9 cellular contexts compared by ENCODE assay signal in the genomic region with DNA sequence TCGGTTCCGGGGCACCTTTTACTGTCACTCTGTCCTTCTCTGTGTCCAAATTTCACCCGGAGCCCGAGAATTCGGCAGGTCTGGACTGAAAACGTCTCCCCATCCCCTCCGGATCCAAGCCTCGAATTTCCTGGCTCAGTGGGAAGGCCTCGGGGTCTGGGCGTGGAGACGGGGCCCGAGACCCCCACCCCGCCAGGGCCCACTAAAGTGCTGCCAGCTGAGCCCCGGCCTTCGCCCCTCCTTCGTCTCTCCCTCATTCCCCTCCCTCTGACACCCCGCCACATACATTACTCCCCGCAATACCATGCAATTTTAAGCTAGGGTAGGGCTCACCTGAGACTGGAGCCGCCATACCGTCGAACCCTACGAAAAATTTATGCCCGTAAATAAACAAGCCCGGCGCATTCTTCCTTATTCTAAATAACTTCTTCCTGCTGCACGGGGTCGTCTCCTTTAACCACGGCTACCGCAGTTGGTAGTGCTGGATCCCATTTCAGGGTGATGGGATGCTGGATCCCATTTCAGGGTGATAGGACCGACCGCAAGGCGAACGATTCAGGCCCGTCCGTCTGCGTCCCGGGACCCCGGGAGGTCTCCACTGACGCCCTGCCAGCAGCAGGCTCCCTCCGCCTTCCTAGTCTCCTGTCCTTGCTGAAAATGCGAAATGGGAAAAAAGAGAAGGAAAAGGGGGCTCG. TPM values are rescaled to one million over a fixed set of nuclear protein-coding genes. Genes with fewer than 3 reads are reported as not detected.
DNase-seq lines count a peak whose midpoint lies in the region; ATAC-seq and TF ChIP-seq lines count a peak whose summit lies in the region.
"Had no signal": no experiment of that assay in that cellular context is flagged by ENCODE, and none has a peak within 500 bp of the region (broad histone marks: within the 10 kb centered on the region; RNA-seq: fewer than 3 reads in every experiment).

No MANE protein-coding gene starts in this region.

- peaks cover 27% of the 10 kb centered on the region for H3K27me3 Mint-ChIP-seq in endothelial cell (ENCODE audit: unreplicated experiment)

- H3K27ac ChIP-seq in osteoblast (ENCODE audit: low read depth, low read length), result no peak overlapping the region
- no peak overlapping the region for H3K27ac ChIP-seq in sigmoid colon

- peaks cover 11% of the 10 kb centered on the region for H3K36me3 Mint-ChIP-seq in endothelial cell (ENCODE audit: low read depth, unreplicated experiment)

- peak overlapping the region; percentile 92 for H2AFZ ChIP-seq in osteoblast (ENCODE audit: low read length)

- peak overlapping the region; percentile 72 for H3K4me3 Mint-ChIP-seq in endothelial cell (ENCODE audit: unreplicated experiment)

- H3K9ac ChIP-seq in ES-I3 (ENCODE audit: low read depth, low read length), result peak overlapping the region; percentile 87

- peak; percentile 11 for DNase-seq in RPMI7951 (ENCODE audit: low read depth)
- DNase-seq in endothelial cell (ENCODE audit: low spot score), result peak; percentile 30
- DNase-seq in osteoblast (ENCODE audit: insufficient read length, low spot score, missing footprints), result peak; percentile 73
- DNase-seq in NOMO-1 treated with dmso at 0.1 percent for 144 hours (lab: John Stamatoyannopoulos, UW; ENCODE audit: unreplicated experiment), result no peak
- no peak for DNase-seq in sigmoid colon
- DNase-seq in hippocampal formation (lab: John Stamatoyannopoulos, UW), result no peak

- intact Hi-C loops in sigmoid colon (cut with DNase I), result no loop called here

- H3K4me2 ChIP-seq in osteoblast (ENCODE audit: insufficient read depth, low read length), result peak overlapping the region; percentile 88

- H3K27me3 ChIP-seq in osteoblast (ENCODE audit: insufficient read depth, low read length) (peaks cover 16% of the 10 kb centered on the region), sigmoid colon (peaks cover 41 to 100% (median 80%) of the 10 kb centered on the region in 3 donors)

- ATAC-seq in GM19455 (IDR thresholded peaks at IDR 0.05; ENCODE audit: unreplicated experiment), result no peak

- WGBS in sigmoid colon, 2 donors, result 6 to 15% methylated on average over 42 of the region's 42 CpGs

- TF ChIP-seq EP300 in sigmoid colon (IDR thresholded peaks at IDR 0.05), result no peak

- no peaks in the 10 kb centered on the region for H3K9me3 Mint-ChIP-seq in endothelial cell (ENCODE audit: unreplicated experiment)

- no peaks in the 10 kb centered on the region for H4K20me1 ChIP-seq in osteoblast (ENCODE audit: insufficient read depth, low read length)

- H3K9me3 ChIP-seq in ES-I3 (ENCODE audit: control insufficient read depth, insufficient read depth, low read length), result no peaks in the 10 kb centered on the region
- no peaks in the 10 kb centered on the region for H3K9me3 ChIP-seq in osteoblast (ENCODE audit: low read depth, low read length)
- no peaks in the 10 kb centered on the region for H3K9me3 ChIP-seq in sigmoid colon

- no peaks in the 10 kb centered on the region for H3K4me1 ChIP-seq in ES-I3 (ENCODE audit: insufficient read depth, low read length)
- H3K4me1 ChIP-seq in osteoblast (ENCODE audit: insufficient read depth, low read length), result peaks cover 14% of the 10 kb centered on the region
- H3K4me1 ChIP-seq in sigmoid colon, result peaks cover 0 to 22% (median 17%) of the 10 kb centered on the region in 4 donors
- H3K4me1 ChIP-seq: foreskin keratinocyte had no signal

- TF ChIP-seq CTCF in endothelial cell (IDR thresholded peaks at IDR 0.05; ENCODE audit: unreplicated experiment) (no peak), osteoblast (IDR thresholded peaks at IDR 0.05; ENCODE audit: extremely low read depth, low read depth, low read length) (no peak), sigmoid colon (IDR thresholded peaks at IDR 0.05) (no peak)

- no peak for TF ChIP-seq POLR2A in sigmoid colon (IDR thresholded peaks at IDR 0.05)

- H3K27ac Mint-ChIP-seq in endothelial cell (ENCODE audit: unreplicated experiment), result peak overlapping the region; percentile 65

- no peaks in the 10 kb centered on the region for H3K36me3 ChIP-seq in ES-I3 (ENCODE audit: insufficient read depth, low read length)
- no peaks in the 10 kb centered on the region for H3K36me3 ChIP-seq in osteoblast (ENCODE audit: insufficient read depth, low read length)
- H3K36me3 ChIP-seq in sigmoid colon, result no peaks in the 10 kb centered on the region

- H3K4me3 ChIP-seq in osteoblast (ENCODE audit: insufficient read depth, low read length), result peak overlapping the region; percentile 70
- peak overlapping the region in 2 of 4 donors; percentile 15 to 17 for H3K4me3 ChIP-seq in sigmoid colon

- H3K79me2 ChIP-seq in osteoblast (ENCODE audit: insufficient read depth, low read length), result no peaks in the 10 kb centered on the region

- H3K4me1 Mint-ChIP-seq in endothelial cell (ENCODE audit: unreplicated experiment), result peaks cover 8% of the 10 kb centered on the region

RNA-seq across cellular contexts. Expression of gene OR1F1, which starts 4.4 kb away (rescaled TPM):
- total RNA-seq in RPMI7951 (2014; rRNA removed; shearing (Covaris generic)), result 0.36 TPM in 1 of 2 replicates, not detected in the other
- total RNA-seq in endothelial cell (ENCODE audit: unreplicated experiment), result not detected
- total RNA-seq in osteoblast, result 0.36 TPM in 1 of 2 replicates, not detected in the other
- total RNA-seq in sigmoid colon, result not detected
- polyA plus RNA-seq in sigmoid colon, result not detected

RNA-seq across cellular contexts. Expression of gene ZNF213, which starts 48.8 kb away (rescaled TPM):
- 1.6 and 2.0 TPM in 2 replicates for total RNA-seq in RPMI7951 (2014; rRNA removed; shearing (Covaris generic))
- 10.1 TPM for total RNA-seq in endothelial cell (ENCODE audit: unreplicated experiment)
- 8.0 and 9.4 TPM in 2 replicates for total RNA-seq in osteoblast
- total RNA-seq in sigmoid colon, result 10 to 100 TPM in 1 of 4 donors, 1 to 10 TPM in 3; 2.6 to 10.5 (median 5.0) TPM
- 10 to 100 TPM in 1 of 3 donors, 1 to 10 TPM in 2; 7.2 to 11.3 (median 7.2) TPM for polyA plus RNA-seq in sigmoid colon

RNA-seq across cellular contexts. Expression of gene ZNF200, which starts 51.4 kb away (rescaled TPM):
- total RNA-seq in RPMI7951 (2014; rRNA removed; shearing (Covaris generic)), result 9.8 and 14.9 TPM in 2 replicates
- total RNA-seq in endothelial cell (ENCODE audit: unreplicated experiment), result 13.4 TPM
- total RNA-seq in osteoblast, result 11.5 and 11.6 TPM in 2 replicates
- 1 to 10 TPM; 5.5 to 6.8 (median 6.2) TPM for total RNA-seq in sigmoid colon
- 1 to 10 TPM; 2.8 to 4.9 (median 3.0) TPM for polyA plus RNA-seq in sigmoid colon

Comparison
In these comparisons a context has a peak if more than half of its experiments do, and no peak if none do; other contexts are left out.
1. DNase-seq: peak in RPMI7951 (single experiment), endothelial cell (single experiment) and osteoblast (single experiment); none in NOMO-1 treated with dmso at 0.1 percent for 144 hours (single experiment), sigmoid colon (single experiment) and hippocampal formation (0 of 2).